In the genomic region with DNA sequence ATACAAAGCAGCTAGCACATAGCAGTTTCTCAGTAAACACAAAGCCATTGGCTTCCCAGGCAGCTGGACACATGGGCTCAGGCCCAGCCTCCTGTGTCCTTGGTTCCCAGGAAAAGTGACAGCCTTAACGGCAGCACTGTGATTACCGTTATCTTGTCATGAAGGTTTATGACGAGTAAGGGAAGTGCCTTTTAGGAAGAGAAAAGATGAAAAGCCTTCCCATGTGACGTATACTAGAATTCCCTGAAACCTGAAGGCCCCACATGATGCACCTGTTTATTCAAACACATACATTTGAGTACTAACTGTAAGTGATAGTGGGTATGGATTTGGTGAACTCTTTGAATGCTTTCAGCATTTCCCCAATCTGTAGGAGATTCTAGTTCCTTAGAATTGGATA, we compare ENCODE assay signal across 35 cellular contexts.
"Had no signal": no experiment of that assay in that cellular context is flagged by ENCODE, and none has a peak within 500 bp of the region (broad histone marks: within the 10 kb centered on the region; RNA-seq: fewer than 3 reads in every experiment).

No MANE protein-coding gene starts in this region.

- H3K9me3 ChIP-seq: MG63 had no signal

- DNase-seq: Karpas-422, Kasumi-1, MG63, MM.1S, MV-4-11, NCI-H1048, NCI-H1092, NCI-H1092 treated with DMSO at 0.1 percent for 48 hours, NCI-H1105, NCI-H1105 treated with DMSO at 0.1 percent for 48 hours, NCI-H1417, NCI-H1417 treated with DMSO at 0.1 percent for 48 hours, NCI-H1436, NCI-H1436 treated with DMSO at 0.1 percent for 48 hours, NCI-H146, NCI-H1694, NCI-H1694 treated with DMSO at 0.1 percent for 48 hours, NCI-H187, NCI-H187 treated with DMSO at 0.1 percent for 48 hours, NCI-H1930, NCI-H2029, NCI-H2029 treated with DMSO at 0.1 percent for 48 hours, NCI-H2081, NCI-H2081 treated with DMSO at 0.1 percent for 48 hours, NCI-H2107, NCI-H2171, NCI-H2171 treated with DMSO at 0.1 percent for 48 hours, NCI-H2227 treated with DMSO at 0.1 percent for 48 hours, NCI-H226, NCI-H345, NCI-H446, NCI-H446 treated with DMSO at 0.1 percent for 48 hours, NCI-H510A, NCI-H510A treated with DMSO at 0.1 percent for 48 hours, NCI-H524 had no signal

- H3K36me3 ChIP-seq: MG63 had no signal

- H3K27me3 ChIP-seq: MG63 had no signal

- H3K4me3 ChIP-seq: MG63 had no signal
